In genomic region chr9:20623748-20624124, GRCh38 we compare ENCODE assay signal across 8 cellular contexts. TPM values are rescaled to one million over a fixed set of nuclear protein-coding genes. Genes with fewer than 3 reads are reported as not detected.
A peak's percentile ranks its signal among the peaks of the same experiment; 100 is the strongest.
DNase-seq lines count a peak whose midpoint lies in the region; ATAC-seq and TF ChIP-seq lines count a peak whose summit lies in the region.

No MANE protein-coding gene starts in this region.

- no peaks in the 10 kb centered on the region for H3K9me3 ChIP-seq in iPS-18a (ENCODE audit: control insufficient read depth, low read depth, low read length)
- no peaks in the 10 kb centered on the region for H3K9me3 ChIP-seq in suprapubic skin
- H3K9me3 ChIP-seq in mucosa of descending colon = no peaks in the 10 kb centered on the region

- H3K27ac Mint-ChIP-seq in T-helper 1 cell treated with Interleukin-12 subunit alpha and Interleukin-12 subunit beta and Interleukin-4 antibody, amounts not matched to agents 30 μg/mL and 1 μg/mL, for 36 hours = peak overlapping the region; percentile 91

- no peak overlapping the region for H3K9ac ChIP-seq in iPS-18a (ENCODE audit: low read length)

- H3K9me3 Mint-ChIP-seq in T-helper 1 cell treated with Interleukin-12 subunit alpha and Interleukin-12 subunit beta and Interleukin-4 antibody, amounts not matched to agents 30 μg/mL and 1 μg/mL, for 36 hours = no peaks in the 10 kb centered on the region

- H3K4me3 Mint-ChIP-seq in T-helper 1 cell treated with Interleukin-12 subunit alpha and Interleukin-12 subunit beta and Interleukin-4 antibody, amounts not matched to agents 30 μg/mL and 1 μg/mL, for 36 hours = peak overlapping the region; percentile 93

- peaks cover 3% of the 10 kb centered on the region for H3K27me3 Mint-ChIP-seq in T-helper 1 cell treated with Interleukin-12 subunit alpha and Interleukin-12 subunit beta and Interleukin-4 antibody, amounts not matched to agents 30 μg/mL and 1 μg/mL, for 36 hours (ENCODE audit: low read depth)

- no peak for DNase-seq in T-helper 1 cell
- no peak for DNase-seq in suprapubic skin (ENCODE audit: low spot score in 2 of 2)
- DNase-seq in amygdala (lab: John Stamatoyannopoulos, UW) = no peak
- DNase-seq in nucleus accumbens (lab: John Stamatoyannopoulos, UW) = no peak
- no peak for DNase-seq in mucosa of descending colon

- 9% methylated on average over 7 of the region's 7 CpGs for WGBS in suprapubic skin

- intact Hi-C loops in mucosa of descending colon (cut with DNase I, micrococcal nuclease) = loop anchor here (10.0 kb wide), 2 partner anchors 269 to 321 kb away; no protein-coding TSS in a partner anchor

- TF ChIP-seq POLR2A in suprapubic skin (IDR thresholded peaks at IDR 0.05) = no peak

- H3K36me3 ChIP-seq in iPS-18a (ENCODE audit: control insufficient read depth, low read depth, low read length) (no peaks in the 10 kb centered on the region), suprapubic skin (no peaks in the 10 kb centered on the region), mucosa of descending colon (ENCODE audit: low read depth) (no peaks in the 10 kb centered on the region)

- no peak for TF ChIP-seq CTCF in VCaP (conservative IDR thresholded peaks at IDR 0.05)
- no peak for TF ChIP-seq CTCF in suprapubic skin (IDR thresholded peaks at IDR 0.05)
- no peak for TF ChIP-seq CTCF in mucosa of descending colon (IDR thresholded peaks at IDR 0.05)

- peaks cover 54% of the 10 kb centered on the region for H3K27me3 ChIP-seq in iPS-18a (ENCODE audit: control insufficient read depth, insufficient read depth, low read length)
- no peaks in the 10 kb centered on the region for H3K27me3 ChIP-seq in suprapubic skin

- H3K4me1 ChIP-seq in iPS-18a (ENCODE audit: control insufficient read depth, low read depth, low read length) (peaks cover 19% of the 10 kb centered on the region), suprapubic skin (peaks cover 34% of the 10 kb centered on the region), mucosa of descending colon (ENCODE audit: low read depth) (peaks cover 8% of the 10 kb centered on the region)

- H3K4me3 ChIP-seq in iPS-18a (ENCODE audit: low read length) (peak overlapping the region; percentile 91), suprapubic skin (peak overlapping the region; percentile 82), mucosa of descending colon (no peak overlapping the region)

- TF ChIP-seq EP300 in suprapubic skin (IDR thresholded peaks at IDR 0.05) = no peak

- ATAC-seq in mucosa of descending colon = no peak

- H3K27ac ChIP-seq in VCaP (peak overlapping the region; percentile 90; the same call in 1 of the 2 replicates), iPS-18a (ENCODE audit: low read length) (no peak overlapping the region), suprapubic skin (peak overlapping the region; percentile 14)

- H3K4me1 Mint-ChIP-seq in T-helper 1 cell treated with Interleukin-12 subunit alpha and Interleukin-12 subunit beta and Interleukin-4 antibody, amounts not matched to agents 30 μg/mL and 1 μg/mL, for 36 hours (ENCODE audit: low read depth) = peaks cover 34% of the 10 kb centered on the region

- peaks cover 14% of the 10 kb centered on the region for H3K36me3 Mint-ChIP-seq in T-helper 1 cell treated with Interleukin-12 subunit alpha and Interleukin-12 subunit beta and Interleukin-4 antibody, amounts not matched to agents 30 μg/mL and 1 μg/mL, for 36 hours (ENCODE audit: low read depth)

RNA-seq across cellular contexts. Expression of gene MLLT3, which starts 1.4 kb away (rescaled TPM):
- total RNA-seq in suprapubic skin (10 to 100 TPM; 10.8 to 17.5 (median 12.4) TPM), mucosa of descending colon (10 to 100 TPM; 35.1 to 53.7 (median 46.5) TPM)
